8 cellular contexts compared by ENCODE assay signal in the genomic region with DNA sequence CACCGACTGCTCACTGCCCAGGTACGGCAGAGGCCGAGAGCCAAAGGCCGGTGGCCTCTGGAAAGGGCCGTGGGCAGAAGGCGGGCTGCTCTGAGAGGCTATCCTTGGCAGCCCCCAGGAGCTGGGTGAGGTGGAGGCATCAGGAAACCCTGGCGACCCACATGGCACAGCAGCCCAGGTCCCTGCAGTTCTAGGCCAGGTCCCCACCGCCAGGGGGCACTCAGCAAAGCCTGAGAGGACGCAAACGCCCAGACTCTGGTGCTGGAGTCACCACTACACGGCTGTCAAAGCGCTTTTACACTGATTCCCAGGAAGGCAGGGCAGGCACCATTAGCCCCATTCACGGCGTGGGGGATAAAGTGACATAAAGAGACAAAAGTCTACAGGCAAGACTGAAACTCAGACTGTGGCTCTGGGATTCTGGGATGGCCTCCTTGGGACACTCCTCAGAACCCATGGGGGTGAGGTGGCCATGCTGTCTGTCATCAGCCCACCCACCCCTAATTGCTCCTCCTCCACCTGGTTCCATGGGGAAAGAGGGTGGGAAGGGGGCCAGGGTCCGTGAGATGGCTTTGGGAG. TPM values are rescaled to one million over a fixed set of nuclear protein-coding genes. Genes with fewer than 3 reads are reported as not detected.
A peak's percentile ranks its signal among the peaks of the same experiment; 100 is the strongest.
DNase-seq lines count a peak whose midpoint lies in the region; ATAC-seq and TF ChIP-seq lines count a peak whose summit lies in the region.

No MANE protein-coding gene starts in this region.

- H3K36me3 ChIP-seq in HUES48 (ENCODE audit: control insufficient read depth, insufficient read depth, low read length), result no peaks in the 10 kb centered on the region
- H3K36me3 ChIP-seq in esophagus muscularis mucosa, result no peaks in the 10 kb centered on the region
- H3K36me3 ChIP-seq in naive thymus-derived CD4-positive, alpha-beta T cell (ENCODE audit: control insufficient read depth in 2 of 3, insufficient read depth in 3 of 3, low read length in 3 of 3), result peaks cover 0 to 4% (median 0%) of the 10 kb centered on the region in 3 experiments

- H3K4me1 Mint-ChIP-seq in naive thymus-derived CD4-positive, alpha-beta T cell, result peaks cover 11 to 19% (median 17%) of the 10 kb centered on the region in 7 donors

- peaks cover 6 to 51% (median 9%) of the 10 kb centered on the region in 5 donors for H3K27me3 Mint-ChIP-seq in naive thymus-derived CD4-positive, alpha-beta T cell

- no peak overlapping the region for H3K9ac ChIP-seq in HUES48 (ENCODE audit: low read depth, low read length)

- no peak for TF ChIP-seq POLR2A in esophagus muscularis mucosa (IDR thresholded peaks at IDR 0.05; ENCODE audit: low read depth)

- H3K4me1 ChIP-seq in HUES48 (ENCODE audit: control insufficient read depth, insufficient read depth, low read length), result peaks cover 16% of the 10 kb centered on the region
- peaks cover 43 to 56% (median 47%) of the 10 kb centered on the region in 4 donors for H3K4me1 ChIP-seq in esophagus muscularis mucosa
- peaks cover 13 to 18% of the 10 kb centered on the region in 2 donors for H3K4me1 ChIP-seq in naive thymus-derived CD4-positive, alpha-beta T cell (ENCODE audit: control insufficient read depth in 2 of 2, insufficient read depth in 2 of 2, low read length in 2 of 2)

- intact Hi-C loops in esophagus muscularis mucosa (cut with DNase I), result loop anchor here (5.0 kb wide), 1 partner anchor 161 kb away; no protein-coding TSS in a partner anchor
- intact Hi-C loops in naive thymus-derived CD4-positive, alpha-beta T cell (cut with micrococcal nuclease), result loop anchor here (1.0 to 5.0 kb wide), 9 partner anchors 37 to 731 kb away; a partner anchor contains a TSS

- CTCF ChIA-PET in naive thymus-derived CD4-positive, alpha-beta T cell (lab: Charles Lee), result interaction anchor here (0.6 to 2.5 kb wide), 18 partner anchors 13 to 248 kb away, joined by 3 to 18 read pairs (median 4); a partner anchor contains a TSS

- no peaks in the 10 kb centered on the region for H3K9me3 ChIP-seq in HUES48 (ENCODE audit: control insufficient read depth, insufficient read depth, low read length)
- no peaks in the 10 kb centered on the region for H3K9me3 ChIP-seq in esophagus muscularis mucosa
- no peaks in the 10 kb centered on the region for H3K9me3 ChIP-seq in naive thymus-derived CD4-positive, alpha-beta T cell (ENCODE audit: control insufficient read depth in 2 of 3, low read length in 3 of 3)

- H3K4me3 ChIP-seq in HUES48 (ENCODE audit: low read depth, low read length) (peak overlapping the region; percentile 39), esophagus muscularis mucosa (peak overlapping the region; percentile 50 to 60 (median 52))
- H3K4me3 ChIP-seq in naive thymus-derived CD4-positive, alpha-beta T cell (ENCODE audit: low read length), result no peak overlapping the region

- 0% methylated on average over 2 of the region's 15 CpGs for WGBS in esophagus muscularis mucosa

- H3K27me3 ChIP-seq in HUES48 (ENCODE audit: control insufficient read depth, insufficient read depth, low read length) (peaks cover 7% of the 10 kb centered on the region; the same call in 1 of the 2 replicates), esophagus muscularis mucosa (peaks cover 8 to 54% (median 16%) of the 10 kb centered on the region in 4 donors)
- peaks cover 0 to 6% of the 10 kb centered on the region in 2 donors for H3K27me3 ChIP-seq in naive thymus-derived CD4-positive, alpha-beta T cell (ENCODE audit: control insufficient read depth in 2 of 2, insufficient read depth in 2 of 2, low read length in 2 of 2)

- ATAC-seq in naive thymus-derived CD4-positive, alpha-beta T cell, result peak; percentile 85
- ATAC-seq in HG02571 (IDR thresholded peaks at IDR 0.05; ENCODE audit: unreplicated experiment), result no peak

- no peak for TF ChIP-seq EP300 in esophagus muscularis mucosa (IDR thresholded peaks at IDR 0.05)

- DNase-seq in GDM1 (lab: John Stamatoyannopoulos, UW) (peak; percentile 56), OCI-M2 (lab: John Stamatoyannopoulos, UW; ENCODE audit: unreplicated experiment) (peak; percentile 38), activated T-cell treated with anti-CD3 and anti-CD28 coated beads for 48 hours (ENCODE audit: low read depth) (peak; percentile 84), esophagus muscularis mucosa (ENCODE audit: extremely low spot score) (peak; percentile 94)
- peak; percentile 71 to 89 (median 85) for DNase-seq in naive thymus-derived CD4-positive, alpha-beta T cell
- peak; percentile 72 to 73 for DNase-seq in stimulated activated CD8-positive, alpha-beta memory T cell treated with anti-CD3 and anti-CD28 coated beads, Interleukin-7, amount 100 ng/mL, for 4 hours (ENCODE audit: low read depth in 2 of 2)

- peak overlapping the region in 6 of 10 donors; percentile 20 to 71 (median 36) for H3K4me3 Mint-ChIP-seq in naive thymus-derived CD4-positive, alpha-beta T cell

- POLR2A ChIA-PET in naive thymus-derived CD4-positive, alpha-beta T cell (lab: Charles Lee), result interaction anchor here (0.8 to 1.2 kb wide), 4 partner anchors 22 to 68 kb away, joined by 3 to 10 read pairs (median 4); a partner anchor contains a TSS

- TF ChIP-seq CTCF in esophagus muscularis mucosa (IDR thresholded peaks at IDR 0.05), result peak; percentile 71 to 91 (median 78)

- peak overlapping the region in 2 of 9 donors; percentile 29 to 81 for H3K27ac Mint-ChIP-seq in naive thymus-derived CD4-positive, alpha-beta T cell

- H3K9me3 Mint-ChIP-seq in naive thymus-derived CD4-positive, alpha-beta T cell, result no peaks in the 10 kb centered on the region

- no peak overlapping the region for H3K27ac ChIP-seq in HUES48 (ENCODE audit: low read depth, low read length)
- H3K27ac ChIP-seq in esophagus muscularis mucosa (replicated peaks in 1 of 4), result peak overlapping the region in 1 of 4 donors; percentile 61
- no peak overlapping the region for H3K27ac ChIP-seq in naive thymus-derived CD4-positive, alpha-beta T cell (ENCODE audit: low read depth, low read length)

- no peaks in the 10 kb centered on the region for H3K36me3 Mint-ChIP-seq in naive thymus-derived CD4-positive, alpha-beta T cell

RNA-seq across cellular contexts. Expression of a gene that starts 4.9 kb away (rescaled TPM):
- 10 to 100 TPM in 2 of 4 donors, 1 to 10 TPM in 2; 5.8 to 18.1 (median 12.0) TPM for total RNA-seq in esophagus muscularis mucosa
- total RNA-seq in naive thymus-derived CD4-positive, alpha-beta T cell, result 10 to 100 TPM in 3 of 5 experiments, 1 to 10 TPM in 2; 2.2 to 15.6 (median 11.7) TPM
- polyA plus RNA-seq in naive thymus-derived CD4-positive, alpha-beta T cell, result 1 to 10 TPM in 1 of 2 donors, not detected in 1; 2.0 TPM

RNA-seq across cellular contexts. Expression of a gene that starts 20.5 kb away (rescaled TPM):
- 1 to 10 TPM; 2.5 to 9.1 (median 9.1) TPM for total RNA-seq in esophagus muscularis mucosa
- 100 to 1,000 TPM; 151 to 352 (median 179) TPM for total RNA-seq in naive thymus-derived CD4-positive, alpha-beta T cell
- 10 to 100 TPM; 17.3 to 40.5 TPM for polyA plus RNA-seq in naive thymus-derived CD4-positive, alpha-beta T cell

Comparison
In these comparisons a context has a peak if more than half of its experiments do, and no peak if none do; other contexts are left out.
1. DNase-seq: peak in every context shown above with its lines; median percentile 94 in esophagus muscularis mucosa; 85 in naive thymus-derived CD4-positive, alpha-beta T cell; 84 in activated T-cell treated with anti-CD3 and anti-CD28 coated beads for 48 hours; 72 in stimulated activated CD8-positive, alpha-beta memory T cell treated with anti-CD3 and anti-CD28 coated beads, Interleukin-7, amount 100 ng/mL, for 4 hours; 56 in GDM1; 38 in OCI-M2.
2. RNA of a gene that starts 20.5 kb away (total RNA-seq): 151 to 352 TPM in naive thymus-derived CD4-positive, alpha-beta T cell; 2.5 to 9.1 TPM in esophagus muscularis mucosa; every median in the first group is over 10 times any median in the second.